ENCODE assay signal across 8 cellular contexts in genomic region chr21:46459024-46459355, GRCh38. TPM values are rescaled to one million over a fixed set of nuclear protein-coding genes. Genes with fewer than 3 reads are reported as not detected.
DNase-seq lines count a peak whose midpoint lies in the region; FAIRE-seq and TF ChIP-seq lines count a peak whose summit lies in the region.

No MANE protein-coding gene starts in this region.

- no peak for TF ChIP-seq CTCF in RWPE1 (conservative IDR thresholded peaks at IDR 0.05; ENCODE audit: low read depth)
- peak in 1 of 6 experiments; percentile 3 for TF ChIP-seq CTCF in esophagus squamous epithelium (IDR thresholded peaks at IDR 0.05)
- TF ChIP-seq CTCF in progenitor cell of endocrine pancreas (IDR thresholded peaks at IDR 0.05; ENCODE audit: unreplicated experiment) = no peak

- H3K4me3 ChIP-seq in esophagus squamous epithelium = peak overlapping the region; percentile 69 to 100 (median 96)

- TF ChIP-seq POLR2A in esophagus squamous epithelium (IDR thresholded peaks at IDR 0.05) = no peak

- no peak overlapping the region for H3K27ac Mint-ChIP-seq in progenitor cell of endocrine pancreas

- peak overlapping the region; percentile 85 for H3K9ac ChIP-seq in ES-I3 (ENCODE audit: low read depth, low read length)

- H3K27ac ChIP-seq in RWPE1 = peak overlapping the region; percentile 92
- peak overlapping the region; percentile 89 to 98 (median 96) for H3K27ac ChIP-seq in esophagus squamous epithelium

- H3K36me3 ChIP-seq in ES-I3 (ENCODE audit: insufficient read depth, low read length) = no peaks in the 10 kb centered on the region
- peaks cover 0 to 6% (median 0%) of the 10 kb centered on the region in 3 donors for H3K36me3 ChIP-seq in esophagus squamous epithelium

- POLR2A ChIA-PET in RWPE1 (lab: Yijun Ruan, JAX; ENCODE audit: low non-redundant PET) = no interaction called here

- CTCF ChIA-PET in RWPE1 (lab: Yijun Ruan, JAX) = interaction anchor here (0.7 kb wide), 1 partner anchor 54 kb away, joined by 3 read pairs; no protein-coding TSS in a partner anchor

- peaks cover 7% of the 10 kb centered on the region for H3K4me1 Mint-ChIP-seq in progenitor cell of endocrine pancreas (ENCODE audit: low read depth)

- intact Hi-C loops in esophagus squamous epithelium (cut with DNase I) = no loop called here

- no peaks in the 10 kb centered on the region for H3K9me3 Mint-ChIP-seq in progenitor cell of endocrine pancreas (ENCODE audit: low read depth)

- H3K4me1 ChIP-seq in ES-I3 (ENCODE audit: insufficient read depth, low read length) = peaks cover 7% of the 10 kb centered on the region
- peaks cover 18 to 74% (median 36%) of the 10 kb centered on the region in 3 donors for H3K4me1 ChIP-seq in esophagus squamous epithelium

- peaks cover 1% of the 10 kb centered on the region for H3K36me3 Mint-ChIP-seq in progenitor cell of endocrine pancreas (ENCODE audit: insufficient read depth)

- H3K9me3 ChIP-seq in ES-I3 (ENCODE audit: control insufficient read depth, insufficient read depth, low read length) (no peaks in the 10 kb centered on the region), esophagus squamous epithelium (no peaks in the 10 kb centered on the region)

- no peak for FAIRE-seq in frontal cortex (lab: Jason Lieb, UNC)

- no peaks in the 10 kb centered on the region for H3K27me3 ChIP-seq in esophagus squamous epithelium

- WGBS in esophagus squamous epithelium, 2 donors = 0% methylated on average over 2 of the region's 36 CpGs; no CpG with 5 or more reads in 1 of the 2 donors

- no peak for DNase-seq in RWPE1 (ENCODE audit: low spot score)
- no peak for DNase-seq in esophagus squamous epithelium (lab: John Stamatoyannopoulos, UW)
- no peak for DNase-seq in progenitor cell of endocrine pancreas (ENCODE audit: low spot score, unreplicated experiment)
- DNase-seq in frontal cortex (ENCODE audit: low spot score in 2 of 2) = no peak
- DNase-seq in stimulated activated naive CD4-positive, alpha-beta T cell treated with Interleukin-2 at 50 U/mL for 16 hours (lab: John Stamatoyannopoulos, UW) = no peak
- DNase-seq in mesenteric fat pad (ENCODE audit: low spot score) = no peak
- no peak for DNase-seq in globus pallidus (ENCODE audit: low spot score)

- H3K4me3 Mint-ChIP-seq in progenitor cell of endocrine pancreas (ENCODE audit: low read depth) = peak overlapping the region; percentile 87

- no peaks in the 10 kb centered on the region for H3K27me3 Mint-ChIP-seq in progenitor cell of endocrine pancreas

RNA-seq across cellular contexts. Expression of gene DIP2A, which starts 0.3 kb away (rescaled TPM):
- total RNA-seq in esophagus squamous epithelium (10 to 100 TPM; 16.7 to 40.3 (median 33.0) TPM), progenitor cell of endocrine pancreas (70.2 and 70.7 TPM in 2 replicates), frontal cortex (26.1 TPM), mesenteric fat pad (33.9 TPM)
